12 cellular contexts compared by ENCODE assay signal in genomic region chr15:82146990-82147461, GRCh38.
DNase-seq lines count a peak whose midpoint lies in the region; ATAC-seq and TF ChIP-seq lines count a peak whose summit lies in the region.
"Had no signal": no experiment of that assay in that cellular context is flagged by ENCODE, and none has a peak within 500 bp of the region (broad histone marks: within the 10 kb centered on the region; RNA-seq: fewer than 3 reads in every experiment).

No MANE protein-coding gene starts in this region.

- peaks cover 64% of the 10 kb centered on the region for H3K36me3 Mint-ChIP-seq in activated T-cell treated with anti-CD3 and anti-CD28 coated beads, Interleukin-2, amount 50 U/mL, for 24 hours (ENCODE audit: low read depth)

- no peaks in the 10 kb centered on the region for H3K27me3 Mint-ChIP-seq in activated T-cell treated with anti-CD3 and anti-CD28 coated beads, Interleukin-2, amount 50 U/mL, for 24 hours
- H3K27me3 Mint-ChIP-seq: activated naive CD4-positive, alpha-beta T cell treated with anti-CD3 and anti-CD28 coated beads, Interleukin-2, amount 50 U/mL, for 24 hours had no signal

- H3K9me3 Mint-ChIP-seq in activated T-cell treated with anti-CD3 and anti-CD28 coated beads, Interleukin-2, amount 50 U/mL, for 24 hours = no peaks in the 10 kb centered on the region
- H3K9me3 Mint-ChIP-seq: activated naive CD4-positive, alpha-beta T cell treated with anti-CD3 and anti-CD28 coated beads, Interleukin-2, amount 50 U/mL, for 24 hours had no signal

- DNase-seq in GM03348 (ENCODE audit: low spot score) (peak; percentile 73), RPMI7951 (ENCODE audit: low read depth) (peak; percentile 89), epithelial cell of proximal tubule (ENCODE audit: low read depth) (peak; percentile 79), omental fat pad (ENCODE audit: low spot score) (no peak), NCI-H1436 treated with DMSO at 0.1 percent for 48 hours (lab: John Stamatoyannopoulos, UW) (no peak), NCI-H1694 treated with DMSO at 0.1 percent for 48 hours (lab: John Stamatoyannopoulos, UW) (no peak)
- DNase-seq in effector CD8-positive, alpha-beta T cell (lab: John Stamatoyannopoulos, UW) = no peak
- no peak for DNase-seq in activated T-cell treated with anti-CD3 and anti-CD28 coated beads, Interleukin-2, amount 50 U/mL, for 24 hours
- DNase-seq: activated CD4-positive, alpha-beta T cell treated with anti-CD3 and anti-CD28 coated beads for 4 hours; mucosa of descending colon; NCI-H187 treated with DMSO at 0.1 percent for 48 hours had no signal

- TF ChIP-seq CTCF in epithelial cell of proximal tubule (conservative IDR thresholded peaks at IDR 0.05; ENCODE audit: low read depth, low read length) (no peak), omental fat pad (IDR thresholded peaks at IDR 0.05) (no peak)

- H3K4me3 ChIP-seq in epithelial cell of proximal tubule (ENCODE audit: low read depth, low read length) = no peak overlapping the region
- H3K4me3 ChIP-seq: mucosa of descending colon had no signal

- no peak overlapping the region for H3K4me3 Mint-ChIP-seq in activated T-cell treated with anti-CD3 and anti-CD28 coated beads, Interleukin-2, amount 50 U/mL, for 24 hours
- H3K4me3 Mint-ChIP-seq: activated naive CD4-positive, alpha-beta T cell treated with anti-CD3 and anti-CD28 coated beads, Interleukin-2, amount 50 U/mL, for 24 hours had no signal

- H3K27ac Mint-ChIP-seq in activated T-cell treated with anti-CD3 and anti-CD28 coated beads, Interleukin-2, amount 50 U/mL, for 24 hours = no peak overlapping the region
- H3K27ac Mint-ChIP-seq: activated naive CD4-positive, alpha-beta T cell treated with anti-CD3 and anti-CD28 coated beads, Interleukin-2, amount 50 U/mL, for 24 hours had no signal

- peak; percentile 68 for ATAC-seq in omental fat pad (ENCODE audit: low FRiP score)
- ATAC-seq: mucosa of descending colon had no signal

- no peaks in the 10 kb centered on the region for H3K4me1 Mint-ChIP-seq in activated T-cell treated with anti-CD3 and anti-CD28 coated beads, Interleukin-2, amount 50 U/mL, for 24 hours (ENCODE audit: low read depth)
- H3K4me1 Mint-ChIP-seq: activated naive CD4-positive, alpha-beta T cell treated with anti-CD3 and anti-CD28 coated beads, Interleukin-2, amount 50 U/mL, for 24 hours had no signal

Comparison
In these comparisons a context has a peak if more than half of its experiments do, and no peak if none do; other contexts are left out.
1. DNase-seq: peak in GM03348 (single experiment), RPMI7951 (single experiment) and epithelial cell of proximal tubule (single experiment); none in omental fat pad (single experiment), NCI-H1436 treated with DMSO at 0.1 percent for 48 hours (single experiment), effector CD8-positive, alpha-beta T cell (single experiment), NCI-H1694 treated with DMSO at 0.1 percent for 48 hours (single experiment) and activated T-cell treated with anti-CD3 and anti-CD28 coated beads, Interleukin-2, amount 50 U/mL, for 24 hours (single experiment).